In genomic region chr1:234598974-234599616, GRCh38 we compare ENCODE assay signal across 8 cellular contexts. TPM values are rescaled to one million over a fixed set of nuclear protein-coding genes. Genes with fewer than 3 reads are reported as not detected.
DNase-seq lines count a peak whose midpoint lies in the region; ATAC-seq lines count a peak whose summit lies in the region.

No MANE protein-coding gene starts in this region.

- no peaks in the 10 kb centered on the region for H3K9me3 Mint-ChIP-seq in activated CD4-positive, alpha-beta T cell treated with anti-CD3 and anti-CD28 coated beads, Interleukin-2, amount 10 ng/mL, durations not matched to agents 7 days and 5 days
- H3K9me3 Mint-ChIP-seq in activated CD8-positive, alpha-beta T cell treated with anti-CD3 and anti-CD28 coated beads, Interleukin-2, amount 10 ng/mL, durations not matched to agents 7 days and 5 days (ENCODE audit: insufficient read depth) = no peaks in the 10 kb centered on the region
- H3K9me3 Mint-ChIP-seq in stimulated activated naive B cell treated with anti-CD40 and anti-IgM and Interleukin-4, amounts not matched to agents 10 μg/mL and 1 μg/mL and 100 μg/mL, for 72 hours = no peaks in the 10 kb centered on the region

- H3K4me3 Mint-ChIP-seq in activated CD4-positive, alpha-beta T cell treated with anti-CD3 and anti-CD28 coated beads, Interleukin-2, amount 10 ng/mL, durations not matched to agents 7 days and 5 days = peak overlapping the region; percentile 82
- peak overlapping the region; percentile 85 for H3K4me3 Mint-ChIP-seq in activated CD8-positive, alpha-beta T cell treated with anti-CD3 and anti-CD28 coated beads, Interleukin-2, amount 10 ng/mL, durations not matched to agents 7 days and 5 days
- H3K4me3 Mint-ChIP-seq in stimulated activated naive B cell treated with anti-CD40 and anti-IgM and Interleukin-4, amounts not matched to agents 10 μg/mL and 1 μg/mL and 100 μg/mL, for 72 hours = peak overlapping the region; percentile 89 to 90

- CTCF ChIA-PET in activated CD4-positive, alpha-beta T cell treated with anti-CD3 and anti-CD28 coated beads, Interleukin-2, amount 10 ng/mL, durations not matched to agents 7 days and 5 days (lab: Charles Lee) = interaction anchor here (0.7 to 1.5 kb wide), 5 partner anchors 15 to 539 kb away, joined by 3 to 7 read pairs (median 4); no protein-coding TSS in a partner anchor
- CTCF ChIA-PET in activated CD8-positive, alpha-beta T cell treated with anti-CD3 and anti-CD28 coated beads, Interleukin-2, amount 10 ng/mL, durations not matched to agents 7 days and 5 days (lab: Charles Lee) = interaction anchor here (0.6 to 4.1 kb wide), 13 partner anchors 14 to 500 kb away, joined by 3 to 29 read pairs (median 4); no protein-coding TSS in a partner anchor

- POLR2A ChIA-PET in activated CD4-positive, alpha-beta T cell treated with anti-CD3 and anti-CD28 coated beads, Interleukin-2, amount 10 ng/mL, durations not matched to agents 7 days and 5 days (lab: Charles Lee) = no interaction called here
- POLR2A ChIA-PET in activated CD8-positive, alpha-beta T cell treated with anti-CD3 and anti-CD28 coated beads, Interleukin-2, amount 10 ng/mL, durations not matched to agents 7 days and 5 days (lab: Charles Lee) = interaction anchor here (0.6 to 6.0 kb wide), 4 partner anchors 12 to 413 kb away, joined by 3 to 101 read pairs (median 4); partner anchors contain the start of gene IRF2BP2

- H3K27me3 Mint-ChIP-seq in activated CD4-positive, alpha-beta T cell treated with anti-CD3 and anti-CD28 coated beads, Interleukin-2, amount 10 ng/mL, durations not matched to agents 7 days and 5 days = no peaks in the 10 kb centered on the region
- H3K27me3 Mint-ChIP-seq in activated CD8-positive, alpha-beta T cell treated with anti-CD3 and anti-CD28 coated beads, Interleukin-2, amount 10 ng/mL, durations not matched to agents 7 days and 5 days (ENCODE audit: low read depth) = no peaks in the 10 kb centered on the region
- no peaks in the 10 kb centered on the region for H3K27me3 Mint-ChIP-seq in stimulated activated naive B cell treated with anti-CD40 and anti-IgM and Interleukin-4, amounts not matched to agents 10 μg/mL and 1 μg/mL and 100 μg/mL, for 72 hours

- H3K4me1 Mint-ChIP-seq in activated CD4-positive, alpha-beta T cell treated with anti-CD3 and anti-CD28 coated beads, Interleukin-2, amount 10 ng/mL, durations not matched to agents 7 days and 5 days = peaks cover 60% of the 10 kb centered on the region
- peaks cover 60% of the 10 kb centered on the region for H3K4me1 Mint-ChIP-seq in activated CD8-positive, alpha-beta T cell treated with anti-CD3 and anti-CD28 coated beads, Interleukin-2, amount 10 ng/mL, durations not matched to agents 7 days and 5 days (ENCODE audit: low read depth)
- H3K4me1 Mint-ChIP-seq in stimulated activated naive B cell treated with anti-CD40 and anti-IgM and Interleukin-4, amounts not matched to agents 10 μg/mL and 1 μg/mL and 100 μg/mL, for 72 hours = peaks cover 20 to 46% of the 10 kb centered on the region in 2 donors

- DNase-seq in activated CD4-positive, alpha-beta T cell treated with anti-CD3 and anti-CD28 coated beads, Interleukin-2, amount 10 ng/mL, durations not matched to agents 7 days and 5 days = no peak
- no peak for DNase-seq in activated CD4-positive, alpha-beta T cell treated with anti-CD3 and anti-CD28 coated beads, Interleukin-2, amount 50 U/mL, for 4 hours
- DNase-seq in activated CD8-positive, alpha-beta T cell treated with anti-CD3 and anti-CD28 coated beads, Interleukin-2, amount 10 ng/mL, durations not matched to agents 7 days and 5 days = peak; percentile 21
- no peak for DNase-seq in stimulated activated naive B cell treated with anti-CD40 and anti-IgM and Interleukin-4, amounts not matched to agents 10 μg/mL and 1 μg/mL and 100 μg/mL, for 72 hours
- DNase-seq in SK-N-DZ (ENCODE audit: low spot score) (no peak), cerebellum (ENCODE audit: low spot score) (no peak)
- no peak for DNase-seq in activated CD4-positive, CD25-positive, alpha-beta regulatory T cell (lab: John Stamatoyannopoulos, UW)

- peaks cover 17% of the 10 kb centered on the region for H3K36me3 Mint-ChIP-seq in activated CD4-positive, alpha-beta T cell treated with anti-CD3 and anti-CD28 coated beads, Interleukin-2, amount 10 ng/mL, durations not matched to agents 7 days and 5 days (ENCODE audit: low read depth)
- H3K36me3 Mint-ChIP-seq in activated CD8-positive, alpha-beta T cell treated with anti-CD3 and anti-CD28 coated beads, Interleukin-2, amount 10 ng/mL, durations not matched to agents 7 days and 5 days (ENCODE audit: low read depth) = peaks cover 14% of the 10 kb centered on the region
- peaks cover 11 to 22% of the 10 kb centered on the region in 2 donors for H3K36me3 Mint-ChIP-seq in stimulated activated naive B cell treated with anti-CD40 and anti-IgM and Interleukin-4, amounts not matched to agents 10 μg/mL and 1 μg/mL and 100 μg/mL, for 72 hours

- H3K4me3 ChIP-seq in iPS-11a (ENCODE audit: low read depth, low read length) = peak overlapping the region; percentile 44

- no peak for ATAC-seq in activated CD8-positive, alpha-beta T cell treated with anti-CD3 and anti-CD28 coated beads, Interleukin-2, amount 10 ng/mL, durations not matched to agents 7 days and 5 days
- ATAC-seq in stimulated activated naive B cell treated with anti-CD40 and anti-IgM and Interleukin-4, amounts not matched to agents 10 μg/mL and 1 μg/mL and 100 μg/mL, for 72 hours (replicated peaks) = no peak

- peak overlapping the region; percentile 96 for H3K27ac Mint-ChIP-seq in activated CD4-positive, alpha-beta T cell treated with anti-CD3 and anti-CD28 coated beads, Interleukin-2, amount 10 ng/mL, durations not matched to agents 7 days and 5 days
- peak overlapping the region; percentile 95 for H3K27ac Mint-ChIP-seq in activated CD8-positive, alpha-beta T cell treated with anti-CD3 and anti-CD28 coated beads, Interleukin-2, amount 10 ng/mL, durations not matched to agents 7 days and 5 days
- peak overlapping the region; percentile 94 for H3K27ac Mint-ChIP-seq in stimulated activated naive B cell treated with anti-CD40 and anti-IgM and Interleukin-4, amounts not matched to agents 10 μg/mL and 1 μg/mL and 100 μg/mL, for 72 hours

RNA-seq across cellular contexts. Expression of gene IRF2BP2, which starts 10.9 kb away (rescaled TPM):
- 10 to 100 TPM; 83.0 to 95.0 TPM for total RNA-seq in activated CD4-positive, alpha-beta T cell treated with anti-CD3 and anti-CD28 coated beads, Interleukin-2, amount 10 ng/mL, durations not matched to agents 7 days and 5 days
- total RNA-seq in activated CD8-positive, alpha-beta T cell treated with anti-CD3 and anti-CD28 coated beads, Interleukin-2, amount 10 ng/mL, durations not matched to agents 7 days and 5 days = 10 to 100 TPM; 71.5 to 72.0 TPM
- 32.0 and 33.3 TPM in 2 replicates for polyA plus RNA-seq in SK-N-DZ (2014; cell fraction: cytosol; rRNA removed)
- polyA plus RNA-seq in SK-N-DZ (2014; cell fraction: nucleus; rRNA removed) = 24.3 and 26.1 TPM in 2 replicates
- total RNA-seq in cerebellum = 96.2 TPM
